1 cellular context compared by ENCODE assay signal in genomic region chr4:73596001-73596400, GRCh38.
TF ChIP-seq lines count a peak whose summit lies in the region.

No MANE protein-coding gene starts in this region.

TF ChIP-seq in A549, 52 proteins besides CTCF, POLR2A, EP300 and RAD21 (continued from another document):
- TF ChIP-seq, protein P1, sequence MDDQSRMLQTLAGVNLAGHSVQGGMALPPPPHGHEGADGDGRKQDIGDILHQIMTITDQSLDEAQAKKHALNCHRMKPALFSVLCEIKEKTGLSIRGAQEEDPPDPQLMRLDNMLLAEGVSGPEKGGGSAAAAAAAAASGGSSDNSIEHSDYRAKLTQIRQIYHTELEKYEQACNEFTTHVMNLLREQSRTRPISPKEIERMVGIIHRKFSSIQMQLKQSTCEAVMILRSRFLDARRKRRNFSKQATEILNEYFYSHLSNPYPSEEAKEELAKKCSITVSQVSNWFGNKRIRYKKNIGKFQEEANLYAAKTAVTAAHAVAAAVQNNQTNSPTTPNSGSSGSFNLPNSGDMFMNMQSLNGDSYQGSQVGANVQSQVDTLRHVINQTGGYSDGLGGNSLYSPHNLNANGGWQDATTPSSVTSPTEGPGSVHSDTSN (IDR thresholded peaks at IDR 0.05): no peak
- no peak for TF ChIP-seq ATOH8 (CRISPR knock-in tag; IDR thresholded peaks at IDR 0.05; ENCODE audit: low read depth)
- TF ChIP-seq CHD4 (IDR thresholded peaks at IDR 0.05; ENCODE audit: borderline replicate concordance): no peak
- no peak for TF ChIP-seq FOXS1 (CRISPR knock-in tag; IDR thresholded peaks at IDR 0.05)
- TF ChIP-seq FOSL2 (IDR thresholded peaks at IDR 0.05): no peak
- no peak for TF ChIP-seq FOSL2 (CRISPR knock-in tag; IDR thresholded peaks at IDR 0.05)
- TF ChIP-seq, protein P2, sequence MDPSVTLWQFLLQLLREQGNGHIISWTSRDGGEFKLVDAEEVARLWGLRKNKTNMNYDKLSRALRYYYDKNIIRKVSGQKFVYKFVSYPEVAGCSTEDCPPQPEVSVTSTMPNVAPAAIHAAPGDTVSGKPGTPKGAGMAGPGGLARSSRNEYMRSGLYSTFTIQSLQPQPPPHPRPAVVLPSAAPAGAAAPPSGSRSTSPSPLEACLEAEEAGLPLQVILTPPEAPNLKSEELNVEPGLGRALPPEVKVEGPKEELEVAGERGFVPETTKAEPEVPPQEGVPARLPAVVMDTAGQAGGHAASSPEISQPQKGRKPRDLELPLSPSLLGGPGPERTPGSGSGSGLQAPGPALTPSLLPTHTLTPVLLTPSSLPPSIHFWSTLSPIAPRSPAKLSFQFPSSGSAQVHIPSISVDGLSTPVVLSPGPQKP (IDR thresholded peaks at IDR 0.05; ENCODE audit: low read depth, low read length): no peak
- TF ChIP-seq NR3C1 (IDR thresholded peaks at IDR 0.05): no peak
- TF ChIP-seq ZFP36 (IDR thresholded peaks at IDR 0.05; ENCODE audit: borderline replicate concordance, partially characterized antibody): no peak
- no peak for TF ChIP-seq TP53 (CRISPR knock-in tag; IDR thresholded peaks at IDR 0.05)
- TF ChIP-seq HDAC2 (IDR thresholded peaks at IDR 0.05): no peak
- TF ChIP-seq POLR2AphosphoS2 (conservative IDR thresholded peaks at IDR 0.05; ENCODE audit: low read length): no peak
- no peak for TF ChIP-seq CBX2 (IDR thresholded peaks at IDR 0.05; ENCODE audit: borderline replicate concordance, low read depth)
- no peak for TF ChIP-seq JUN (IDR thresholded peaks at IDR 0.05)
- TF ChIP-seq RFX5 (IDR thresholded peaks at IDR 0.05): no peak
